Comparison of ENCODE assay signal across 2 cellular contexts in genomic region chr6:122005661-122006060, GRCh38.
TF ChIP-seq lines count a peak whose summit lies in the region.

No MANE protein-coding gene starts in this region.

TF ChIP-seq in SK-N-SH, 30 proteins besides CTCF, POLR2A, EP300 and RAD21 (continued from another document):
- TF ChIP-seq ZBTB33 (IDR thresholded peaks at IDR 0.05; ENCODE audit: borderline replicate concordance, low read depth) (no peak), GABPA (IDR thresholded peaks at IDR 0.05; ENCODE audit: low read depth) (no peak)

TF ChIP-seq in SK-N-SH treated with all-trans-retinoic acid at 6 μM for 48 hours, 23 proteins besides CTCF, POLR2A, EP300 and RAD21 (continued from another document):
- TF ChIP-seq PATZ1 (CRISPR knock-in tag; IDR thresholded peaks at IDR 0.05; ENCODE audit: borderline replicate concordance) (no peak), CREB5 (CRISPR knock-in tag; IDR thresholded peaks at IDR 0.05; ENCODE audit: low read depth) (no peak), ARNTL (CRISPR knock-in tag; IDR thresholded peaks at IDR 0.05; ENCODE audit: borderline replicate concordance, low read depth) (no peak), ZFP3 (CRISPR knock-in tag; IDR thresholded peaks at IDR 0.05) (no peak), PPARA (CRISPR knock-in tag; IDR thresholded peaks at IDR 0.05; ENCODE audit: borderline replicate concordance) (no peak), CSRNP3 (CRISPR knock-in tag; IDR thresholded peaks at IDR 0.05) (no peak), ISL1 (CRISPR knock-in tag; IDR thresholded peaks at IDR 0.05) (no peak)
TF ChIP-seq in SK-N-SH treated with all-trans-retinoic acid at 6 μM for 48 hours: peak in this region for 0.
